ENCODE assay signal across 11 cellular contexts in the genomic region with DNA sequence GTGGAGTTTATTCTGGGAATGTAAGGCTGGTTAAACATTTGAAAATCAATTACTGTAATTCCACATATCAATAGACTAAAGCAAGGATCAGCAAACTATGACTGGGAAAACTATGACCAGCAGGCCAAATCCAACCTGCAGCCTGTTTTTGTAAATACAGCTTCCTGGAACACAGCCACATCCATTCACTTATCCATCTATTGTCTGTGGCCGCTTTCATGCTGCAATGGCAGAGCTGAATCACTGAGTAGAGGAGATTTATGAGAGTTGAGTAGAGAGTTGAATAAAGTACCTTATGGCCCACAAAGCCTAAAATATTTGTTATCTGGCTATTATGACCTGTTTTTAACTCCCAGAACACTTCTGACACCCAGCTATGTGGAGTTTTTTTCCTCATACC. TPM values are rescaled to one million over a fixed set of nuclear protein-coding genes. Genes with fewer than 3 reads are reported as not detected.
DNase-seq lines count a peak whose midpoint lies in the region; ATAC-seq and TF ChIP-seq lines count a peak whose summit lies in the region.
"Had no signal": no experiment of that assay in that cellular context is flagged by ENCODE, and none has a peak within 500 bp of the region (broad histone marks: within the 10 kb centered on the region; RNA-seq: fewer than 3 reads in every experiment).

No MANE protein-coding gene starts in this region.

- H3K36me3 Mint-ChIP-seq in MCF 10A (ENCODE audit: insufficient read depth, unreplicated experiment) = no peaks in the 10 kb centered on the region
- H3K36me3 Mint-ChIP-seq in activated naive CD4-positive, alpha-beta T cell treated with anti-CD3 and anti-CD28 coated beads, Interleukin-2, amount 50 U/mL, for 72 hours = no peaks in the 10 kb centered on the region
- H3K36me3 Mint-ChIP-seq: activated naive CD8-positive, alpha-beta T cell had no signal

- H3K4me1 ChIP-seq in breast epithelium = no peaks in the 10 kb centered on the region
- no peaks in the 10 kb centered on the region for H3K4me1 ChIP-seq in left ventricle myocardium inferior
- H3K4me1 ChIP-seq in gastrocnemius medialis = no peaks in the 10 kb centered on the region
- H3K4me1 ChIP-seq: testis had no signal

- peaks cover 5% of the 10 kb centered on the region for H3K4me1 Mint-ChIP-seq in MCF 10A (ENCODE audit: insufficient read depth, unreplicated experiment)

- H3K4me3 Mint-ChIP-seq in MCF 10A (ENCODE audit: unreplicated experiment) = no peak overlapping the region
- H3K4me3 Mint-ChIP-seq: activated naive CD8-positive, alpha-beta T cell had no signal

- DNase-seq in MCF 10A (ENCODE audit: unreplicated experiment) (peak; percentile 48), breast epithelium (ENCODE audit: low spot score in 2 of 2) (no peak), NCI-H774 (lab: John Stamatoyannopoulos, UW) (peak; percentile 36), epithelial cell of esophagus (ENCODE audit: low read depth) (peak; percentile 58), left ventricle myocardium inferior (no peak), gastrocnemius medialis (no peak), globus pallidus (ENCODE audit: low spot score) (no peak)
- DNase-seq in activated naive CD4-positive, alpha-beta T cell treated with anti-CD3 and anti-CD28 coated beads, Interleukin-2, amount 50 U/mL, for 72 hours (ENCODE audit: low spot score in 2 of 2) = no peak
- DNase-seq: activated CD8-positive, alpha-beta memory T cell treated with anti-CD3 and anti-CD28 coated beads, Interleukin-2, amount 50 U/mL, for 48 hours; testis had no signal

- H3K27me3 ChIP-seq in breast epithelium = no peaks in the 10 kb centered on the region
- H3K27me3 ChIP-seq in left ventricle myocardium inferior (ENCODE audit: low read depth) = no peaks in the 10 kb centered on the region
- H3K27me3 ChIP-seq in gastrocnemius medialis = no peaks in the 10 kb centered on the region
- H3K27me3 ChIP-seq: testis had no signal

- in situ Hi-C loops in gastrocnemius medialis (cut with MboI; ENCODE audit: low sequenced_read_pairs in 4 of 4) = no loop called here

- BruUV-seq in MCF 10A (replicated peaks; lab: Mats Ljungman, UMichigan) = no TSS peak

- ATAC-seq in gastrocnemius medialis = no peak
- no peak for ATAC-seq in activated naive CD4-positive, alpha-beta T cell treated with anti-CD3 and anti-CD28 coated beads, Interleukin-2, amount 50 U/mL, for 72 hours

- H3K9me3 ChIP-seq in breast epithelium = no peaks in the 10 kb centered on the region
- no peaks in the 10 kb centered on the region for H3K9me3 ChIP-seq in left ventricle myocardium inferior (replicated peaks)
- H3K9me3 ChIP-seq in gastrocnemius medialis = no peaks in the 10 kb centered on the region
- H3K9me3 ChIP-seq: testis had no signal

- TF ChIP-seq POLR2A in breast epithelium (IDR thresholded peaks at IDR 0.05) (no peak), gastrocnemius medialis (IDR thresholded peaks at IDR 0.05) (no peak)

- peaks cover 7% of the 10 kb centered on the region for H3K9me3 Mint-ChIP-seq in MCF 10A (ENCODE audit: unreplicated experiment)
- H3K9me3 Mint-ChIP-seq in activated naive CD4-positive, alpha-beta T cell treated with anti-CD3 and anti-CD28 coated beads, Interleukin-2, amount 50 U/mL, for 72 hours = peaks cover 0 to 4% of the 10 kb centered on the region in 2 donors

- peaks cover 12% of the 10 kb centered on the region for H3K27me3 Mint-ChIP-seq in MCF 10A (ENCODE audit: insufficient read depth, unreplicated experiment)

- no peak overlapping the region for H3K4me3 ChIP-seq in breast epithelium
- H3K4me3 ChIP-seq in epithelial cell of esophagus (ENCODE audit: low read length) = no peak overlapping the region
- H3K4me3 ChIP-seq in left ventricle myocardium inferior = no peak overlapping the region
- no peak overlapping the region for H3K4me3 ChIP-seq in gastrocnemius medialis
- H3K4me3 ChIP-seq: testis had no signal

- no peaks in the 10 kb centered on the region for H3K36me3 ChIP-seq in breast epithelium
- no peaks in the 10 kb centered on the region for H3K36me3 ChIP-seq in left ventricle myocardium inferior
- H3K36me3 ChIP-seq in gastrocnemius medialis = no peaks in the 10 kb centered on the region

- TF ChIP-seq CTCF in MCF 10A (IDR thresholded peaks at IDR 0.05; ENCODE audit: unreplicated experiment) (no peak), breast epithelium (IDR thresholded peaks at IDR 0.05) (no peak), epithelial cell of esophagus (IDR thresholded peaks at IDR 0.05; ENCODE audit: insufficient read depth, low read depth, low read length, missing control alignments) (no peak), left ventricle myocardium inferior (IDR thresholded peaks at IDR 0.05; ENCODE audit: borderline replicate concordance) (no peak), gastrocnemius medialis (IDR thresholded peaks at IDR 0.05 in 4 of 5, conservative IDR thresholded peaks at IDR 0.05 in 1 of 5) (no peak)

- intact Hi-C loops in MCF 10A (cut with micrococcal nuclease) (no loop called here), breast epithelium (cut with DNase I; ENCODE audit: low total_unique reads) (no loop called here), left ventricle myocardium inferior (cut with micrococcal nuclease) (no loop called here), gastrocnemius medialis (cut with DNase I; ENCODE audit: low total_unique reads) (no loop called here)

- POLR2A ChIA-PET in MCF 10A (lab: Yijun Ruan, JAX) = no interaction called here

- H3K27ac ChIP-seq in breast epithelium (no peak overlapping the region), left ventricle myocardium inferior (replicated peaks) (no peak overlapping the region), gastrocnemius medialis (no peak overlapping the region)
- H3K27ac ChIP-seq: testis had no signal

- CTCF ChIA-PET in MCF 10A (lab: Yijun Ruan, JAX) = interaction anchor here (1.0 kb wide), 1 partner anchor 9 kb away, joined by 4 read pairs; no protein-coding TSS in a partner anchor

- no peak overlapping the region for H3K27ac Mint-ChIP-seq in MCF 10A (ENCODE audit: low read depth, unreplicated experiment)
- H3K27ac Mint-ChIP-seq in activated naive CD4-positive, alpha-beta T cell treated with anti-CD3 and anti-CD28 coated beads, Interleukin-2, amount 50 U/mL, for 72 hours = no peak overlapping the region
- H3K27ac Mint-ChIP-seq: activated naive CD8-positive, alpha-beta T cell had no signal

RNA-seq across cellular contexts. Expression of a gene that starts 12.2 kb away (rescaled TPM):
- total RNA-seq in MCF 10A (2022) (1.3 and 2.3 TPM in 2 replicates), breast epithelium (100 to 1,000 TPM in 2 of 3 donors, 10 to 100 TPM in 1; 87.2 to 188 (median 181) TPM), left ventricle myocardium inferior (11.1 TPM), gastrocnemius medialis (10 to 100 TPM in 2 of 4 donors, 1 to 10 TPM in 2; 5.6 to 19.6 (median 8.8) TPM)
- under 1 TPM; 0.19 to 0.30 TPM for total RNA-seq in activated naive CD4-positive, alpha-beta T cell treated with anti-CD3 and anti-CD28 coated beads, Interleukin-2, amount 50 U/mL, for 72 hours

Comparison
In these comparisons a context has a peak if more than half of its experiments do, and no peak if none do; other contexts are left out.
1. DNase-seq: peak in MCF 10A (single experiment), NCI-H774 (single experiment) and epithelial cell of esophagus (single experiment); none in breast epithelium (0 of 2), left ventricle myocardium inferior (single experiment), gastrocnemius medialis (0 of 2), activated naive CD4-positive, alpha-beta T cell treated with anti-CD3 and anti-CD28 coated beads, Interleukin-2, amount 50 U/mL, for 72 hours (0 of 2) and globus pallidus (single experiment).